ENCODE assay signal across 8 cellular contexts in genomic region chr5:139696894-139697658, GRCh38. TPM values are rescaled to one million over a fixed set of nuclear protein-coding genes. Genes with fewer than 3 reads are reported as not detected.
DNase-seq lines count a peak whose midpoint lies in the region; ATAC-seq and TF ChIP-seq lines count a peak whose summit lies in the region.

No MANE protein-coding gene starts in this region.

- peak overlapping the region; percentile 53 for H3K4me3 ChIP-seq in HUES48 (ENCODE audit: low read depth, low read length)
- peak overlapping the region; percentile 6 to 58 for H3K4me3 ChIP-seq in gastroesophageal sphincter

- intact Hi-C loops in Calu3 (cut with micrococcal nuclease; ENCODE audit: unreplicated experiment), result loop anchor here (5.0 kb wide), 1 partner anchor 70 kb away; no protein-coding TSS in a partner anchor

- H3K36me3 ChIP-seq in HUES48 (ENCODE audit: control insufficient read depth, insufficient read depth, low read length) (no peaks in the 10 kb centered on the region), gastroesophageal sphincter (no peaks in the 10 kb centered on the region)

- TF ChIP-seq POLR2A in gastroesophageal sphincter (IDR thresholded peaks at IDR 0.05), result peak in 1 of 2 donors; percentile 16

- H3K9me3 ChIP-seq in HUES48 (ENCODE audit: control insufficient read depth, insufficient read depth, low read length) (no peaks in the 10 kb centered on the region), gastroesophageal sphincter (no peaks in the 10 kb centered on the region)

- H3K9ac ChIP-seq in HUES48 (ENCODE audit: low read depth, low read length), result peak overlapping the region; percentile 56; the same call in 1 of the 2 replicates

- WGBS in gastroesophageal sphincter (ENCODE audit: low coverage in 1 of 2), 2 donors, result 3% methylated on average over 6 of the region's 55 CpGs; no CpG with 5 or more reads in 1 of the 2 donors

- DNase-seq in Calu3 (peak; percentile 69), nucleus accumbens (lab: John Stamatoyannopoulos, UW) (peak in 31 of 56 donors; percentile 15 to 80 (median 53)), DMS114 treated with DMSO at 0.1 percent for 48 hours (lab: John Stamatoyannopoulos, UW; ENCODE audit: unreplicated experiment) (no peak), NCI-H510A treated with DMSO at 0.1 percent for 48 hours (lab: John Stamatoyannopoulos, UW) (no peak), germinal center (ENCODE audit: low spot score) (no peak)
- peak; percentile 31 to 36 for DNase-seq in activated T-cell treated with anti-CD3 and anti-CD28 coated beads, Interleukin-2, amount 50 U/mL, for 72 hours

- H3K27me3 Mint-ChIP-seq in Calu3 (ENCODE audit: unreplicated experiment), result no peaks in the 10 kb centered on the region
- peaks cover 15% of the 10 kb centered on the region for H3K27me3 Mint-ChIP-seq in activated T-cell treated with anti-CD3 and anti-CD28 coated beads, Interleukin-2, amount 50 U/mL, for 72 hours (ENCODE audit: low read depth)

- BruUV-seq in Calu3 (replicated peaks; lab: Mats Ljungman, UMichigan), result no TSS peak

- TF ChIP-seq CTCF in Calu3 (IDR thresholded peaks at IDR 0.05; ENCODE audit: unreplicated experiment) (no peak), gastroesophageal sphincter (IDR thresholded peaks at IDR 0.05) (no peak)

- H3K27ac ChIP-seq in HUES48 (ENCODE audit: low read depth, low read length) (peak overlapping the region; percentile 98), gastroesophageal sphincter (peak overlapping the region; percentile 48 to 93 (median 88))

- peaks cover 19% of the 10 kb centered on the region for H3K27me3 ChIP-seq in HUES48 (ENCODE audit: control insufficient read depth, insufficient read depth, low read length)
- no peaks in the 10 kb centered on the region for H3K27me3 ChIP-seq in gastroesophageal sphincter

- peaks cover 42% of the 10 kb centered on the region for H3K36me3 Mint-ChIP-seq in Calu3 (ENCODE audit: insufficient read depth, unreplicated experiment)
- H3K36me3 Mint-ChIP-seq in activated T-cell treated with anti-CD3 and anti-CD28 coated beads, Interleukin-2, amount 50 U/mL, for 72 hours (ENCODE audit: insufficient read depth in 2 of 2), result no peaks in the 10 kb centered on the region

- H3K4me3 Mint-ChIP-seq in Calu3 (ENCODE audit: low read depth, unreplicated experiment), result peak overlapping the region; percentile 63
- peak overlapping the region; percentile 56 to 78 for H3K4me3 Mint-ChIP-seq in activated T-cell treated with anti-CD3 and anti-CD28 coated beads, Interleukin-2, amount 50 U/mL, for 72 hours

- no peaks in the 10 kb centered on the region for H3K9me3 Mint-ChIP-seq in Calu3 (ENCODE audit: low read depth, unreplicated experiment)
- H3K9me3 Mint-ChIP-seq in activated T-cell treated with anti-CD3 and anti-CD28 coated beads, Interleukin-2, amount 50 U/mL, for 72 hours, result no peaks in the 10 kb centered on the region

- peaks cover 44% of the 10 kb centered on the region for H3K4me1 Mint-ChIP-seq in Calu3 (ENCODE audit: low read depth, unreplicated experiment)
- peaks cover 34% of the 10 kb centered on the region for H3K4me1 Mint-ChIP-seq in activated T-cell treated with anti-CD3 and anti-CD28 coated beads, Interleukin-2, amount 50 U/mL, for 72 hours (ENCODE audit: low read depth)

- ATAC-seq in activated T-cell treated with anti-CD3 and anti-CD28 coated beads, Interleukin-2, amount 50 U/mL, for 72 hours (replicated peaks in 1 of 2), result peak; percentile 51 to 63
- ATAC-seq in gastroesophageal sphincter, result peak; percentile 73

- peak overlapping the region; percentile 72 for H3K27ac Mint-ChIP-seq in Calu3 (ENCODE audit: unreplicated experiment)
- H3K27ac Mint-ChIP-seq in activated T-cell treated with anti-CD3 and anti-CD28 coated beads, Interleukin-2, amount 50 U/mL, for 72 hours, result no peak overlapping the region

- TF ChIP-seq EP300 in gastroesophageal sphincter (IDR thresholded peaks at IDR 0.05), result no peak

- CTCF ChIA-PET in Calu3 (lab: Charles Lee), result interaction anchor here (0.7 to 1.8 kb wide), 3 partner anchors 9 to 61 kb away, joined by 3 to 6 read pairs (median 5); no protein-coding TSS in a partner anchor

- H3K4me1 ChIP-seq in HUES48 (ENCODE audit: control insufficient read depth, insufficient read depth, low read length) (peaks cover 37% of the 10 kb centered on the region), gastroesophageal sphincter (peaks cover 0 to 48% (median 31%) of the 10 kb centered on the region in 3 donors)

RNA-seq across cellular contexts. Expression of gene CXXC5, which starts 48.9 kb away (rescaled TPM):
- total RNA-seq in Calu3 (2022), result 64.1 and 69.1 TPM in 2 replicates
- 1 to 10 TPM; 1.2 to 1.9 TPM for total RNA-seq in activated T-cell treated with anti-CD3 and anti-CD28 coated beads, Interleukin-2, amount 50 U/mL, for 72 hours
- 10 to 100 TPM; 30.0 to 50.7 (median 35.1) TPM for total RNA-seq in gastroesophageal sphincter

Comparison
In these comparisons a context has a peak if more than half of its experiments do, and no peak if none do; other contexts are left out.
1. DNase-seq: peak in Calu3 (single experiment), activated T-cell treated with anti-CD3 and anti-CD28 coated beads, Interleukin-2, amount 50 U/mL, for 72 hours (2 of 2) and nucleus accumbens (31 of 56); none in DMS114 treated with DMSO at 0.1 percent for 48 hours (single experiment), NCI-H510A treated with DMSO at 0.1 percent for 48 hours (single experiment) and germinal center (single experiment).
2. RNA of gene CXXC5, which starts 48.9 kb away (total RNA-seq): 64.1 to 69.1 TPM in Calu3 and 30.0 to 50.7 TPM in gastroesophageal sphincter; 1.2 to 1.9 TPM in activated T-cell treated with anti-CD3 and anti-CD28 coated beads, Interleukin-2, amount 50 U/mL, for 72 hours; every median in the first group is over 10 times any median in the second.